In genomic region chr17:61660726-61661125, GRCh38 we compare ENCODE assay signal across 34 cellular contexts.
"Had no signal": no experiment of that assay in that cellular context is flagged by ENCODE, and none has a peak within 500 bp of the region (broad histone marks: within the 10 kb centered on the region; RNA-seq: fewer than 3 reads in every experiment).

No MANE protein-coding gene starts in this region.

- H3K9me3 Mint-ChIP-seq: activated CD4-positive, alpha-beta memory T cell treated with anti-CD3 and anti-CD28 coated beads for 36 hours; activated naive CD4-positive, alpha-beta T cell treated with anti-CD3 and anti-CD28 coated beads, Interleukin-2, amount 10 ng/mL, durations not matched to agents 7 days and 5 days; activated naive CD8-positive, alpha-beta T cell treated with anti-CD3 and anti-CD28 coated beads, Interleukin-2, amount 50 U/mL, for 24 hours; central memory CD8-positive, alpha-beta T cell; T-cell had no signal

- H3K36me3 Mint-ChIP-seq: activated CD4-positive, alpha-beta memory T cell treated with anti-CD3 and anti-CD28 coated beads for 36 hours; activated naive CD4-positive, alpha-beta T cell treated with anti-CD3 and anti-CD28 coated beads, Interleukin-2, amount 10 ng/mL, durations not matched to agents 7 days and 5 days; activated naive CD8-positive, alpha-beta T cell; T-cell had no signal

- FAIRE-seq: K562 had no signal

- H3K27me3 Mint-ChIP-seq: activated B cell treated with CpG ODN at 0.5 μM for 24 hours had no signal

- H3K27ac Mint-ChIP-seq: activated B cell treated with CpG ODN at 0.5 μM for 24 hours; activated CD4-positive, alpha-beta memory T cell treated with anti-CD3 and anti-CD28 coated beads for 36 hours; activated naive CD4-positive, alpha-beta T cell treated with anti-CD3 and anti-CD28 coated beads, Interleukin-2, amount 10 ng/mL, durations not matched to agents 7 days and 5 days; activated naive CD8-positive, alpha-beta T cell; activated naive CD8-positive, alpha-beta T cell treated with anti-CD3 and anti-CD28 coated beads, Interleukin-2, amount 50 U/mL, for 24 hours; T-cell; T-helper 17 cell had no signal

- H3K4me1 Mint-ChIP-seq: activated B cell treated with CpG ODN at 0.5 μM for 24 hours; activated naive CD4-positive, alpha-beta T cell treated with anti-CD3 and anti-CD28 coated beads, Interleukin-2, amount 10 ng/mL, durations not matched to agents 7 days and 5 days; activated naive CD8-positive, alpha-beta T cell treated with anti-CD3 and anti-CD28 coated beads, Interleukin-2, amount 50 U/mL, for 24 hours; central memory CD8-positive, alpha-beta T cell; T-cell; T-helper 17 cell had no signal

- H3K4me3 ChIP-seq: cardiac muscle cell, K562, Peyer's patch, SJSA1 had no signal

- H3K4me3 Mint-ChIP-seq: activated B cell treated with CpG ODN at 0.5 μM for 24 hours; activated CD4-positive, alpha-beta memory T cell treated with anti-CD3 and anti-CD28 coated beads for 36 hours; activated naive CD4-positive, alpha-beta T cell treated with anti-CD3 and anti-CD28 coated beads, Interleukin-2, amount 10 ng/mL, durations not matched to agents 7 days and 5 days; activated naive CD8-positive, alpha-beta T cell; activated naive CD8-positive, alpha-beta T cell treated with anti-CD3 and anti-CD28 coated beads, Interleukin-2, amount 50 U/mL, for 24 hours; central memory CD8-positive, alpha-beta T cell; T-cell; T-helper 17 cell had no signal

- DNase-seq: activated B cell treated with CpG ODN at 0.5 μM for 24 hours; activated CD4-positive, alpha-beta memory T cell treated with anti-CD3 and anti-CD28 coated beads for 36 hours; activated CD4-positive, alpha-beta T cell treated with anti-CD3 and anti-CD28 coated beads for 4 hours; activated CD4-positive, alpha-beta T cell treated with anti-CD3 and anti-CD28 coated beads, Interleukin-2, amount 50 U/mL, for 1 hour; activated CD4-positive, CD25-positive, alpha-beta regulatory T cell treated with anti-CD3 and anti-CD28 coated beads, Interleukin-2, amount 50 U/mL, for 72 hours; activated CD8-positive, alpha-beta memory T cell treated with anti-CD3 and anti-CD28 coated beads, Interleukin-2, amount 50 U/mL, for 4 hours; activated effector memory CD4-positive, alpha-beta T cell treated with Interleukin-2 at 50 U/mL for 16 hours; activated naive CD4-positive, alpha-beta T cell treated with anti-CD3 and anti-CD28 coated beads, Interleukin-2, amount 10 ng/mL, durations not matched to agents 7 days and 5 days; activated naive CD8-positive, alpha-beta T cell treated with anti-CD3 and anti-CD28 coated beads, Interleukin-2, amount 50 U/mL, for 24 hours; activated T-cell treated with anti-CD3 and anti-CD28 coated beads for 4 hours; activated T-cell treated with anti-CD3 and anti-CD28 coated beads, Interleukin-2, amount 50 U/mL, for 48 hours; aorta; NCI-H1105; NCI-H1417 treated with DMSO at 0.1 percent for 48 hours; NCI-H1930; NCI-H2081 treated with DMSO at 0.1 percent for 48 hours; NCI-H226; NCI-H446 treated with DMSO at 0.1 percent for 48 hours; NCI-H524; NCI-H69; NK-92 treated with Interleukin-12 subunit alpha and Interleukin-12 subunit beta, amount 100 ng/mL, for 24 hours; PC-3; Peyer's patch; RPMI8226; SHP77 treated with DMSO at 0.1 percent for 48 hours; SK-N-SH; T-cell; T-helper 17 cell; T-helper 9 cell had no signal

- ATAC-seq: activated naive CD8-positive, alpha-beta T cell treated with anti-CD3 and anti-CD28 coated beads, Interleukin-2, amount 50 U/mL, for 24 hours; K562; PC-3; T-cell; T-helper 17 cell had no signal
